11 cellular contexts compared by ENCODE assay signal in genomic region chr2:203759692-203760365, GRCh38. TPM values are rescaled to one million over a fixed set of nuclear protein-coding genes. Genes with fewer than 3 reads are reported as not detected.
DNase-seq lines count a peak whose midpoint lies in the region; ATAC-seq and TF ChIP-seq lines count a peak whose summit lies in the region.
"Had no signal": no experiment of that assay in that cellular context is flagged by ENCODE, and none has a peak within 500 bp of the region (broad histone marks: within the 10 kb centered on the region; RNA-seq: fewer than 3 reads in every experiment).

No MANE protein-coding gene starts in this region.

- H3K27ac Mint-ChIP-seq in T-helper 17 cell: no peak overlapping the region

- ATAC-seq in psoas muscle: peak; percentile 80 to 91 (median 84)
- no peak for ATAC-seq in GM19324 (IDR thresholded peaks at IDR 0.05; ENCODE audit: low FRiP score, unreplicated experiment)
- ATAC-seq in GM21529 (IDR thresholded peaks at IDR 0.05; ENCODE audit: unreplicated experiment): no peak
- no peak for ATAC-seq in T-helper 17 cell
- ATAC-seq: sciatic nerve had no signal

- H3K27ac ChIP-seq in RWPE1 (peak overlapping the region; percentile 46), psoas muscle (peak overlapping the region; percentile 78)

- no peaks in the 10 kb centered on the region for H3K36me3 ChIP-seq in psoas muscle (ENCODE audit: insufficient read depth in 1 of 2, low read depth in 1 of 2)

- CTCF ChIA-PET in RWPE1 (lab: Yijun Ruan, JAX): interaction anchor here (0.6 to 1.7 kb wide), 2 partner anchors 55 to 136 kb away, joined by 4 to 5 read pairs; no protein-coding TSS in a partner anchor

- H3K36me3 Mint-ChIP-seq in T-helper 17 cell (ENCODE audit: low read depth): peaks cover 2% of the 10 kb centered on the region

- H3K4me3 Mint-ChIP-seq in T-helper 17 cell: no peak overlapping the region
- H3K4me3 Mint-ChIP-seq: T-helper 1 cell treated with Interleukin-12 subunit alpha and Interleukin-12 subunit beta and Interleukin-4 antibody, amounts not matched to agents 30 μg/mL and 1 μg/mL, for 36 hours had no signal

- intact Hi-C loops in psoas muscle (cut with DNase I): loop anchor here in 1 of 2 donors (5.0 kb wide), 1 partner anchor 42 kb away; no protein-coding TSS in a partner anchor

- H3K9me3 ChIP-seq in psoas muscle (no peaks in the 10 kb centered on the region), T-helper 17 cell (ENCODE audit: control insufficient read depth, low read length, poor library complexity, severe bottlenecking) (peaks cover 5% of the 10 kb centered on the region)

- POLR2A ChIA-PET in RWPE1 (lab: Yijun Ruan, JAX; ENCODE audit: low non-redundant PET): no interaction called here

- H3K27me3 ChIP-seq in psoas muscle (ENCODE audit: insufficient read depth in 3 of 3, low read length in 2 of 3): no peaks in the 10 kb centered on the region

- 81 to 91% (median 87%) methylated on average over 4 of the region's 4 CpGs for WGBS in psoas muscle, 3 donors

- TF ChIP-seq CTCF in RWPE1 (conservative IDR thresholded peaks at IDR 0.05; ENCODE audit: low read depth) (no peak), psoas muscle (IDR thresholded peaks at IDR 0.05) (no peak)

- no peak overlapping the region for H3K4me3 ChIP-seq in psoas muscle

- H3K4me1 Mint-ChIP-seq in T-helper 17 cell: peaks cover 24% of the 10 kb centered on the region

- DNase-seq in ELR (ENCODE audit: low read depth) (peak; percentile 97), RWPE1 (ENCODE audit: low spot score) (no peak), fibroblast of gingiva (ENCODE audit: low read depth) (peak; percentile 61), psoas muscle (peak in 1 of 2 donors; percentile 22), T-helper 17 cell (no peak)
- DNase-seq in activated T-cell treated with anti-CD3 and anti-CD28 coated beads, Interleukin-2, amount 50 U/mL, for 1 hour: no peak

- H3K27me3 Mint-ChIP-seq in T-helper 17 cell: no peaks in the 10 kb centered on the region

- H3K4me1 ChIP-seq in psoas muscle: peaks cover 4% of the 10 kb centered on the region

RNA-seq across cellular contexts. Expression of gene CD28, which starts 53.4 kb away (rescaled TPM):
- total RNA-seq in psoas muscle (under 1 TPM; 0.17 to 0.71 (median 0.45) TPM), T-helper 17 cell (100 to 1,000 TPM; 174 to 177 TPM)
- under 1 TPM; 0.01 to 0.09 (median 0.03) TPM for polyA plus RNA-seq in psoas muscle
- total RNA-seq: G401 had no signal

Comparison
In these comparisons a context has a peak if more than half of its experiments do, and no peak if none do; other contexts are left out.
1. DNase-seq: peak in ELR (single experiment) and fibroblast of gingiva (single experiment); none in RWPE1 (single experiment), activated T-cell treated with anti-CD3 and anti-CD28 coated beads, Interleukin-2, amount 50 U/mL, for 1 hour (single experiment) and T-helper 17 cell (0 of 3).
2. ATAC-seq: peak in psoas muscle (4 of 4); none in GM19324 (single experiment), GM21529 (single experiment) and T-helper 17 cell (single experiment).
3. RNA of gene CD28, which starts 53.4 kb away (total RNA-seq): 174 to 177 TPM in T-helper 17 cell; 0.17 to 0.71 TPM in psoas muscle; every median in the first group is over 100 times any median in the second.